Comparison of ENCODE assay signal across 30 cellular contexts in the genomic region with DNA sequence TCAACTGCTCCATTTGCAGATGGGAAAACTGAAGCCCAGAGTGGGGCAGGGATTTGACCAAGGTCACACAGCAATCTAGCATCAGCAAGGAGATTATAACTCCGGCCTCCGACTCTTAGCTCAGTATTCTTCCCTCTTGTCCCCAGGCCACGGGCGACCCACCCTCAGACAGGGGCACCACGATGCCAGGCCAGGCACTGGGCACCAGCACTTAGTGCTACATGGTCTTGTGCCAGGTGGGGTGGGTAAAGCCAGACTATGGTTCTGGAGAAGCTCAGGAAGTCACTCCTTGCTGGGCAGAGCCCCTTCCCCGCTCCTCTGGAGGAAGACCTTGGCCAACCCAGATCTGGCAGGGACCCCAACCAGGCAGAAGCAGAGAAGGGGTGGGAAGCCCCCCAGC. TPM values are rescaled to one million over a fixed set of nuclear protein-coding genes. Genes with fewer than 3 reads are reported as not detected.
"Had no signal": no experiment of that assay in that cellular context is flagged by ENCODE, and none has a peak within 500 bp of the region (broad histone marks: within the 10 kb centered on the region; RNA-seq: fewer than 3 reads in every experiment).

No MANE protein-coding gene starts in this region.

- DNase-seq: activated CD4-positive, alpha-beta memory T cell treated with anti-CD3 and anti-CD28 coated beads for 36 hours; activated CD4-positive, alpha-beta T cell treated with anti-CD3 and anti-CD28 coated beads for 36 hours; activated CD4-positive, alpha-beta T cell treated with anti-CD3 and anti-CD28 coated beads, Interleukin-2, amount 10 ng/mL, durations not matched to agents 24 days and 14 days; activated CD4-positive, CD25-positive, alpha-beta regulatory T cell; activated CD4-positive, CD25-positive, alpha-beta regulatory T cell treated with anti-CD3 and anti-CD28 coated beads, Interleukin-2, amount 50 U/mL, for 72 hours; activated CD8-positive, alpha-beta memory T cell treated with anti-CD3 and anti-CD28 coated beads, Interleukin-2, amount 50 U/mL, for 48 hours; activated gamma-delta T cell; activated naive CD4-positive, alpha-beta T cell; activated naive CD4-positive, alpha-beta T cell treated with anti-CD3 and anti-CD28 coated beads, Interleukin-2, amount 10 ng/mL, durations not matched to agents 7 days and 5 days; activated naive CD8-positive, alpha-beta T cell treated with anti-CD3 and anti-CD28 coated beads, Interleukin-2, amount 10 ng/mL, durations not matched to agents 7 days and 5 days; activated T-cell treated with anti-CD3 and anti-CD28 coated beads for 4 hours; activated T-cell treated with anti-CD3 and anti-CD28 coated beads, Interleukin-2, amount 50 U/mL, for 24 hours; activated T-cell treated with anti-CD3 and anti-CD28 coated beads, Interleukin-2, amount 50 U/mL, for 72 hours; central memory CD4-positive, alpha-beta T cell; dorsolateral prefrontal cortex; effector memory CD4-positive, alpha-beta T cell; endodermal cell; foreskin fibroblast; head of caudate nucleus; T-helper 2 cell had no signal

- H3K9me3 Mint-ChIP-seq: activated CD4-positive, alpha-beta memory T cell treated with anti-CD3 and anti-CD28 coated beads for 36 hours; activated CD4-positive, alpha-beta T cell treated with anti-CD3 and anti-CD28 coated beads, Interleukin-2, amount 10 ng/mL, durations not matched to agents 24 days and 14 days; activated naive CD4-positive, alpha-beta T cell treated with anti-CD3 and anti-CD28 coated beads, Interleukin-2, amount 10 ng/mL, durations not matched to agents 7 days and 5 days; activated naive CD4-positive, alpha-beta T cell treated with anti-CD3 and anti-CD28 coated beads, Interleukin-2, amount 50 U/mL, for 72 hours; activated naive CD8-positive, alpha-beta T cell treated with anti-CD3 and anti-CD28 coated beads, Interleukin-2, amount 10 ng/mL, durations not matched to agents 7 days and 5 days; activated T-cell treated with anti-CD3 and anti-CD28 coated beads, Interleukin-2, amount 50 U/mL, for 24 hours; activated T-cell treated with anti-CD3 and anti-CD28 coated beads, Interleukin-2, amount 50 U/mL, for 72 hours; brain; dendritic cell treated with granulocyte-macrophage colony-stimulating factor and Interleukin-4, amounts not matched to agents 40 ng/mL and 50 ng/mL, for 4 days; endodermal cell had no signal

- H3K36me3 Mint-ChIP-seq: brain had no signal

- H3K4me3 ChIP-seq: ascending aorta, breast epithelium, cardiac muscle cell, coronary artery, dorsolateral prefrontal cortex had no signal

- H3K27ac ChIP-seq: ascending aorta, breast epithelium, cardiac muscle cell, coronary artery had no signal

- ATAC-seq: activated CD4-positive, alpha-beta T cell treated with anti-CD3 and anti-CD28 coated beads for 36 hours; activated naive CD4-positive, alpha-beta T cell treated with anti-CD3 and anti-CD28 coated beads, Interleukin-2, amount 50 U/mL, for 72 hours; activated T-cell treated with anti-CD3 and anti-CD28 coated beads, Interleukin-2, amount 50 U/mL, for 72 hours; esophagus mucosa had no signal

- H3K4me3 Mint-ChIP-seq: activated CD4-positive, alpha-beta memory T cell treated with anti-CD3 and anti-CD28 coated beads for 36 hours; activated CD4-positive, alpha-beta T cell treated with anti-CD3 and anti-CD28 coated beads for 36 hours; activated CD4-positive, alpha-beta T cell treated with anti-CD3 and anti-CD28 coated beads, Interleukin-2, amount 10 ng/mL, durations not matched to agents 24 days and 14 days; activated naive CD4-positive, alpha-beta T cell treated with anti-CD3 and anti-CD28 coated beads, Interleukin-2, amount 10 ng/mL, durations not matched to agents 7 days and 5 days; activated naive CD8-positive, alpha-beta T cell treated with anti-CD3 and anti-CD28 coated beads, Interleukin-2, amount 10 ng/mL, durations not matched to agents 7 days and 5 days; activated T-cell treated with anti-CD3 and anti-CD28 coated beads, Interleukin-2, amount 50 U/mL, for 24 hours; activated T-cell treated with anti-CD3 and anti-CD28 coated beads, Interleukin-2, amount 50 U/mL, for 72 hours; brain; dendritic cell treated with granulocyte-macrophage colony-stimulating factor and Interleukin-4, amounts not matched to agents 40 ng/mL and 50 ng/mL, for 4 days; endodermal cell had no signal

- H3K9me3 ChIP-seq: ascending aorta, breast epithelium had no signal

- H3K36me3 ChIP-seq: breast epithelium, cardiac muscle cell had no signal

- H3K4me1 ChIP-seq: breast epithelium had no signal

- H3K27me3 ChIP-seq: ascending aorta, breast epithelium, cardiac muscle cell, dorsolateral prefrontal cortex had no signal

- H3K27ac Mint-ChIP-seq: activated CD4-positive, alpha-beta T cell treated with anti-CD3 and anti-CD28 coated beads for 36 hours; activated CD4-positive, alpha-beta T cell treated with anti-CD3 and anti-CD28 coated beads, Interleukin-2, amount 10 ng/mL, durations not matched to agents 24 days and 14 days; activated T-cell treated with anti-CD3 and anti-CD28 coated beads, Interleukin-2, amount 50 U/mL, for 72 hours; endodermal cell had no signal

- H3K27me3 Mint-ChIP-seq: activated CD4-positive, alpha-beta memory T cell treated with anti-CD3 and anti-CD28 coated beads for 36 hours; activated CD4-positive, alpha-beta T cell treated with anti-CD3 and anti-CD28 coated beads for 36 hours; activated CD4-positive, alpha-beta T cell treated with anti-CD3 and anti-CD28 coated beads, Interleukin-2, amount 10 ng/mL, durations not matched to agents 24 days and 14 days; activated naive CD4-positive, alpha-beta T cell treated with anti-CD3 and anti-CD28 coated beads, Interleukin-2, amount 10 ng/mL, durations not matched to agents 7 days and 5 days; activated naive CD8-positive, alpha-beta T cell treated with anti-CD3 and anti-CD28 coated beads, Interleukin-2, amount 10 ng/mL, durations not matched to agents 7 days and 5 days; activated T-cell treated with anti-CD3 and anti-CD28 coated beads, Interleukin-2, amount 50 U/mL, for 24 hours; dendritic cell treated with granulocyte-macrophage colony-stimulating factor and Interleukin-4, amounts not matched to agents 40 ng/mL and 50 ng/mL, for 4 days had no signal

- FAIRE-seq: frontal cortex had no signal

- H3K4me1 Mint-ChIP-seq: endodermal cell had no signal

RNA-seq across cellular contexts. Expression of gene SYNE3, which starts 41.5 kb away (rescaled TPM):
- total RNA-seq: epithelial cell of proximal tubule had no signal
